ENCODE assay signal across 9 cellular contexts in the genomic region with DNA sequence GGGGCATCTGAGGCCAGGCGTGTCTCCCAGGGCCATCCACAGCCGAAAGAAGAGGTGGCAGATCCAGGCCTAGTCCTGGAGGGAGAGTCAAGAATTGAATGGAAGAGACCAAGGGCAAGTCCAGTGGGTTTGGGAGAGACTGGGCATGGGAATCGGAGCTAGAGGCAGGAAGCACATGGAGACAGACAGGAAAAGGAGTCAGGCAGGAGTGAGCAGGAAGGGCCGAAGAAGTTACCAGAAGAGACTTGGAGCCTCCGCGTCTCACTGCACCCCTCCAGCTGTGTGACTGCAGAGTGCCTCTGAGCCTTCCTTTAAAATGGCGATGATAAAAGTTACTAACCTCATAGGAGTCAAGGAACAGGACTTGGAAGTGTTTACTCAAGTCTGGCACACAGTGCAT.
DNase-seq lines count a peak whose midpoint lies in the region; ATAC-seq and TF ChIP-seq lines count a peak whose summit lies in the region.
"Had no signal": no experiment of that assay in that cellular context is flagged by ENCODE, and none has a peak within 500 bp of the region (broad histone marks: within the 10 kb centered on the region; RNA-seq: fewer than 3 reads in every experiment).

No MANE protein-coding gene starts in this region.

- ATAC-seq in heart left ventricle (peak in 2 of 4 donors; percentile 0 to 1), HG03521 (IDR thresholded peaks at IDR 0.05; ENCODE audit: unreplicated experiment) (no peak), GM21723 (IDR thresholded peaks at IDR 0.05; ENCODE audit: unreplicated experiment) (no peak)

- H3K36me3 ChIP-seq in heart left ventricle (no peaks in the 10 kb centered on the region), parathyroid adenoma (ENCODE audit: control insufficient read depth, insufficient read depth, low read length) (no peaks in the 10 kb centered on the region), uterus (no peaks in the 10 kb centered on the region)

- TF ChIP-seq CTCF in heart left ventricle (IDR thresholded peaks at IDR 0.05) = no peak
- no peak for TF ChIP-seq CTCF in parathyroid adenoma (IDR thresholded peaks at IDR 0.05)
- no peak for TF ChIP-seq CTCF in uterus (IDR thresholded peaks at IDR 0.05)

- no peak for DNase-seq in heart left ventricle
- no peak for DNase-seq in cardiac septum (ENCODE audit: low spot score)
- DNase-seq in glomerular endothelial cell (ENCODE audit: extremely low read depth, low read depth, low spot score) = peak; percentile 39
- no peak for DNase-seq in uterus
- DNase-seq in GOT3 (lab: John Stamatoyannopoulos, UW) = no peak
- DNase-seq: 8988T had no signal

- no peaks in the 10 kb centered on the region for H3K27me3 ChIP-seq in heart left ventricle
- H3K27me3 ChIP-seq in parathyroid adenoma (ENCODE audit: control insufficient read depth, insufficient read depth, low read length) = no peaks in the 10 kb centered on the region
- no peaks in the 10 kb centered on the region for H3K27me3 ChIP-seq in uterus

- no peak for TF ChIP-seq POLR2A in heart left ventricle (IDR thresholded peaks at IDR 0.05)
- no peak for TF ChIP-seq POLR2A in uterus (IDR thresholded peaks at IDR 0.05)

- no peak overlapping the region for H3K9ac ChIP-seq in parathyroid adenoma

- H3K4me1 ChIP-seq in heart left ventricle (peaks cover 2 to 61% (median 46%) of the 10 kb centered on the region in 12 donors), parathyroid adenoma (peaks cover 2% of the 10 kb centered on the region), uterus (peaks cover 9 to 22% of the 10 kb centered on the region in 2 donors)

- H3K4me2 ChIP-seq in parathyroid adenoma (ENCODE audit: low read length) = no peak overlapping the region

- WGBS in heart left ventricle, 4 donors = 24 to 48% (median 34%) methylated on average over 7 of the region's 7 CpGs

- H3K9me3 ChIP-seq in heart left ventricle (no peaks in the 10 kb centered on the region), parathyroid adenoma (ENCODE audit: control insufficient read depth, low read length) (no peaks in the 10 kb centered on the region), uterus (no peaks in the 10 kb centered on the region)

- intact Hi-C loops in heart left ventricle (cut with DNase I) (loop anchor here in 4 of 10 donors (2.0 to 5.0 kb wide), 3 partner anchors 64 to 229 kb away; partner anchors contain the start of gene ANGPTL2 (in 4 of the 4)), cardiac septum (cut with DNase I) (loop anchor here (2.0 to 5.0 kb wide), 3 partner anchors 64 to 164 kb away; partner anchors contain the start of gene ANGPTL2), uterus (cut with DNase I; ENCODE audit: low total_unique reads) (no loop called here)

- H3K4me3 ChIP-seq in heart left ventricle (no peak overlapping the region), parathyroid adenoma (ENCODE audit: low read depth, low read length) (no peak overlapping the region), uterus (no peak overlapping the region)

- H3K79me2 ChIP-seq in parathyroid adenoma = no peaks in the 10 kb centered on the region

- H2AFZ ChIP-seq in parathyroid adenoma = no peak overlapping the region

- H3K27ac ChIP-seq in heart left ventricle (peak overlapping the region; percentile 57 to 96 (median 88)), parathyroid adenoma (peak overlapping the region; percentile 61), uterus (peak overlapping the region; percentile 93 to 99)
